ENCODE assay signal across 8 cellular contexts in genomic region chr9:112174965-112175795, GRCh38. TPM values are rescaled to one million over a fixed set of nuclear protein-coding genes. Genes with fewer than 3 reads are reported as not detected.
DNase-seq lines count a peak whose midpoint lies in the region; ATAC-seq and TF ChIP-seq lines count a peak whose summit lies in the region.

Gene SUSD1 (minus strand): TSS chr9:112175297. CDS start chr9:112175235, 62 bp downstream.

- H3K36me3 ChIP-seq in SU-DHL-6 (ENCODE audit: low read length) (no peaks in the 10 kb centered on the region), mammary epithelial cell (ENCODE audit: insufficient read depth, low read length) (no peaks in the 10 kb centered on the region), kidney epithelial cell (ENCODE audit: control insufficient read depth, insufficient read depth, low read length) (no peaks in the 10 kb centered on the region)

- BruUV-seq in Calu3 (replicated peaks; lab: Mats Ljungman, UMichigan): no TSS peak
- BruUV-seq in mammary epithelial cell (replicated peaks; lab: Mats Ljungman, UMichigan): no TSS peak

- DNase-seq in Calu3 (peak; percentile 30), mammary epithelial cell (no peak), kidney epithelial cell (ENCODE audit: low read depth) (no peak), DMS153 (lab: John Stamatoyannopoulos, UW) (no peak)
- peak; percentile 45 for DNase-seq in stimulated activated CD8-positive, alpha-beta memory T cell treated with anti-CD3 and anti-CD28 coated beads, Interleukin-4, amount 100 ng/mL, for 48 hours

- H3K79me2 ChIP-seq in SU-DHL-6 (ENCODE audit: insufficient read depth, low read length): no peaks in the 10 kb centered on the region
- no peaks in the 10 kb centered on the region for H3K79me2 ChIP-seq in mammary epithelial cell (ENCODE audit: insufficient read depth, low read length)

- intact Hi-C loops in Calu3 (cut with micrococcal nuclease; ENCODE audit: unreplicated experiment) (no loop called here), mammary epithelial cell (cut with micrococcal nuclease) (loop anchor here (2.0 kb wide), 1 partner anchor 62 kb away; no protein-coding TSS in a partner anchor)

- no peaks in the 10 kb centered on the region for H3F3A ChIP-seq in SU-DHL-6 (ENCODE audit: insufficient read depth)

- peaks cover 6% of the 10 kb centered on the region for H3K9me3 Mint-ChIP-seq in Calu3 (ENCODE audit: low read depth, unreplicated experiment)

- H3K9me3 ChIP-seq in SU-DHL-6 (ENCODE audit: insufficient read depth, low read length): no peaks in the 10 kb centered on the region
- H3K9me3 ChIP-seq in mammary epithelial cell (replicated peaks; ENCODE audit: insufficient read depth, low read length): no peaks in the 10 kb centered on the region

- dilution Hi-C loops in mammary epithelial cell (cut with HindIII; ENCODE audit: low sequenced_read_pairs): no loop called here

- peak within 1 kb of the TSS; percentile 90 for H3K27ac Mint-ChIP-seq in Calu3 (ENCODE audit: unreplicated experiment)

- peak within 1 kb of the TSS; percentile 71 for H3K4me2 ChIP-seq in SU-DHL-6 (ENCODE audit: low read depth, low read length, poor library complexity, severe bottlenecking)
- peak within 1 kb of the TSS; percentile 75 for H3K4me2 ChIP-seq in mammary epithelial cell (ENCODE audit: insufficient read depth, low read depth, low read length)

- H3K4me3 Mint-ChIP-seq in Calu3 (ENCODE audit: low read depth, unreplicated experiment): peak within 1 kb of the TSS; percentile 73

- H2AFZ ChIP-seq in SU-DHL-6 (ENCODE audit: low read depth, low read length, severe bottlenecking): peak within 1 kb of the TSS; percentile 73
- H2AFZ ChIP-seq in mammary epithelial cell (ENCODE audit: low read depth, low read length): peak within 1 kb of the TSS; percentile 83

- no peak within 1 kb of the TSS for H3K27ac ChIP-seq in SU-DHL-6 (ENCODE audit: low read depth, low read length)
- peak within 1 kb of the TSS; percentile 9 for H3K27ac ChIP-seq in mammary epithelial cell (ENCODE audit: insufficient read depth, low read depth, low read length)

- H3K36me3 Mint-ChIP-seq in Calu3 (ENCODE audit: insufficient read depth, unreplicated experiment): peaks cover 26% of the 10 kb centered on the region

- CTCF ChIA-PET in Calu3 (lab: Charles Lee): interaction anchor here (0.5 to 0.8 kb wide), 3 partner anchors 159 to 1736 kb away, joined by 3 to 6 read pairs (median 3); no protein-coding TSS in a partner anchor
- CTCF ChIA-PET in mammary epithelial cell (lab: Charles Lee; ENCODE audit: low non-redundant PET): no interaction called here

- H3K27me3 ChIP-seq in SU-DHL-6 (ENCODE audit: low read length) (no peaks in the 10 kb centered on the region), mammary epithelial cell (ENCODE audit: insufficient read depth, low read length) (no peaks in the 10 kb centered on the region), kidney epithelial cell (ENCODE audit: control insufficient read depth, insufficient read depth, low read length) (no peaks in the 10 kb centered on the region)

- WGBS in mammary epithelial cell (ENCODE audit: low coverage, missing lambda C conversion rate): 13% methylated on average over 21 of the region's 88 CpGs

- H3K9ac ChIP-seq in SU-DHL-6 (ENCODE audit: low read length): peak within 1 kb of the TSS; percentile 57
- H3K9ac ChIP-seq in mammary epithelial cell (ENCODE audit: insufficient read depth, low read length): peak within 1 kb of the TSS; percentile 16

- peak; percentile 63 for ATAC-seq in GM19324 (IDR thresholded peaks at IDR 0.05; ENCODE audit: low FRiP score, unreplicated experiment)
- ATAC-seq in HG03342 (IDR thresholded peaks at IDR 0.05; ENCODE audit: unreplicated experiment): peak; percentile 47

- no peaks in the 10 kb centered on the region for H3K9me2 ChIP-seq in SU-DHL-6 (replicated peaks; ENCODE audit: insufficient read depth, low read length)

- H4K20me1 ChIP-seq in SU-DHL-6 (ENCODE audit: low read depth, low read length) (no peaks in the 10 kb centered on the region), mammary epithelial cell (ENCODE audit: insufficient read depth, low read length) (no peaks in the 10 kb centered on the region)

- H3K4me3 ChIP-seq in SU-DHL-6 (ENCODE audit: insufficient read depth, low read length, poor library complexity, severe bottlenecking) (peak within 1 kb of the TSS; percentile 57), mammary epithelial cell (replicated peaks in 1 of 3; ENCODE audit: insufficient read depth in 1 of 3, low read depth in 2 of 3, low read length in 3 of 3) (peak within 1 kb of the TSS; percentile 2 to 47 (median 40)), kidney epithelial cell (ENCODE audit: low read depth, low read length) (peak within 1 kb of the TSS; percentile 28)

- H3K4me1 Mint-ChIP-seq in Calu3 (ENCODE audit: low read depth, unreplicated experiment): peaks cover 57% of the 10 kb centered on the region

- H3K4me1 ChIP-seq in mammary epithelial cell (ENCODE audit: insufficient read depth, low read length): peaks cover 10% of the 10 kb centered on the region

- in situ Hi-C loops in mammary epithelial cell (cut with MboI; ENCODE audit: low sequenced_read_pairs in 2 of 2): no loop called here

- no peaks in the 10 kb centered on the region for H3K27me3 Mint-ChIP-seq in Calu3 (ENCODE audit: unreplicated experiment)

- TF ChIP-seq CTCF in Calu3 (IDR thresholded peaks at IDR 0.05; ENCODE audit: unreplicated experiment) (no peak), SU-DHL-6 (IDR thresholded peaks at IDR 0.05; ENCODE audit: insufficient read depth, low read length, poor library complexity, severe bottlenecking) (no peak), mammary epithelial cell (conservative IDR thresholded peaks at IDR 0.05 in 1 of 2, IDR thresholded peaks at IDR 0.05 in 1 of 2; ENCODE audit: extremely low read depth in 1 of 2, insufficient read depth in 1 of 2, low read depth in 1 of 2, low read length in 2 of 2) (no peak), kidney epithelial cell (IDR thresholded peaks at IDR 0.05; ENCODE audit: insufficient read depth, low read length, poor library complexity, severe bottlenecking) (no peak)

RNA-seq across cellular contexts. Expression of gene SUSD1, which starts in this region (rescaled TPM):
- total RNA-seq in Calu3 (2022): 24.6 and 25.7 TPM in 2 replicates
- 10 to 100 TPM in 1 of 2 donors, 1 to 10 TPM in 1; 1.6 to 10.2 TPM for total RNA-seq in mammary epithelial cell
- polyA plus RNA-seq in mammary epithelial cell: 2.9 TPM
- polyA minus RNA-seq in mammary epithelial cell: 13.0 TPM
- 33.8 and 47.6 TPM in 2 replicates for total RNA-seq in kidney epithelial cell

Comparison
In these comparisons a context has a peak if more than half of its experiments do, and no peak if none do; other contexts are left out.
1. DNase-seq: peak in Calu3 (single experiment) and stimulated activated CD8-positive, alpha-beta memory T cell treated with anti-CD3 and anti-CD28 coated beads, Interleukin-4, amount 100 ng/mL, for 48 hours (single experiment); none in mammary epithelial cell (single experiment), kidney epithelial cell (single experiment) and DMS153 (single experiment).
2. Peak in every context shown above with its lines, with median percentiles within 50 percentile points of each other: H3K4me3 ChIP-seq.